In the genomic region with DNA sequence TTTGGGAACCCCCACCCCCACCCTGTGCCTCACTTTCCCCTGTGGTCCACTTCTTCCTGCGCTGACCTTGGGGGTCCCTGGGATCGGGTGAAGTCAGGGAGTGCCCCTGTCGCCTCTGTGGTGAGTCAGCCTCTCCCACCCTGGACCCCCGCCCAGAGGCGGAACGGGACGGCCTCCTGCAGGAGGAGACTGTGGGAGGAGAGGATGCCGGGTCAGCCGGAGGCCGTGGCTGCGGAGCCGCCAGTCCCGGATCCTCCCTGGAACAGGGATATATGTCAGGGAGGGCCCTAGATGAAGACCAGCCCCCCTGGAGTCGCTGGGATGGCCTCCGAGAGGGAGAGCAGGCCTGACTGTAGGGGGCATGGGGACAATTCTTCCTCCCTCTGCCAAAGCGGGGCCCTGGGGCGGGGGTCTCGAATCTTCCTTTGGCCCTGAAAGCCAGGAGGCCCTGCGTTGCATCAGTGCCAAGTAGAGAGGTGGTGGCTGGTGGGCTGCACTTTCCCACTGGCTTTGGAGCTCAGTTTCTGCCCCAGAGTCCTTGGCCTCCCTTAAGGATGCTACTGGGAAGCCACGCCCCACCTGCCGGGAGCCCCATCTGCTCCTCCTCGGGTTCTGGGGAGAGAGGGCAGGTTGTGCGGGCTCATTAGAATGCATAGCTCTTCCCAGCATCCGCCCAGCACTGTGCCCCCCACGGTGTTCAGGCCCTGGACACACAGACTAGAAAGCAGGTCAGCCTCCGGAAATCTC, we compare ENCODE assay signal across 9 cellular contexts. TPM values are rescaled to one million over a fixed set of nuclear protein-coding genes. Genes with fewer than 3 reads are reported as not detected.
DNase-seq lines count a peak whose midpoint lies in the region; ATAC-seq and TF ChIP-seq lines count a peak whose summit lies in the region.
"Had no signal": no experiment of that assay in that cellular context is flagged by ENCODE, and none has a peak within 500 bp of the region (broad histone marks: within the 10 kb centered on the region; RNA-seq: fewer than 3 reads in every experiment).

No MANE protein-coding gene starts in this region.

- H3K4me3 ChIP-seq in right atrium auricular region: peak overlapping the region; percentile 70 to 76

- TF ChIP-seq POLR2A in erythroblast (IDR thresholded peaks at IDR 0.05; ENCODE audit: low read length): no peak

- DNase-seq in HFFc6: no peak
- no peak for DNase-seq in activated B cell treated with CpG ODN at 0.5 μM for 24 hours
- no peak for DNase-seq in right atrium auricular region (ENCODE audit: low spot score)
- peak; percentile 81 for DNase-seq in sciatic nerve (ENCODE audit: low spot score)
- DNase-seq in activated CD4-positive, alpha-beta T cell treated with anti-CD3 and anti-CD28 coated beads, Interleukin-2, amount 50 U/mL, for 4 hours: no peak
- no peak for DNase-seq in NCI-H187 (lab: John Stamatoyannopoulos, UW)
- DNase-seq in erythroblast (lab: John Stamatoyannopoulos, UW): no peak

- no peaks in the 10 kb centered on the region for H3K36me3 ChIP-seq in right atrium auricular region

- ATAC-seq in activated B cell treated with CpG ODN at 0.5 μM for 24 hours (ENCODE audit: low read depth) (no peak), sciatic nerve (peak; percentile 88), GM21447 (IDR thresholded peaks at IDR 0.05; ENCODE audit: unreplicated experiment) (no peak)

- intact Hi-C loops in activated B cell treated with CpG ODN at 0.5 μM for 24 hours (cut with micrococcal nuclease): no loop called here
- intact Hi-C loops in sciatic nerve (cut with DNase I): no loop called here

- peak overlapping the region; percentile 91 for H3K4me3 Mint-ChIP-seq in HFFc6
- peak overlapping the region; percentile 62 for H3K4me3 Mint-ChIP-seq in activated B cell treated with CpG ODN at 0.5 μM for 24 hours
- H3K4me3 Mint-ChIP-seq: T-helper 1 cell treated with Interleukin-12 subunit alpha and Interleukin-12 subunit beta and Interleukin-4 antibody, amounts not matched to agents 30 μg/mL and 1 μg/mL, for 36 hours had no signal

- H3K27me3 Mint-ChIP-seq in HFFc6 (ENCODE audit: insufficient read depth) (peaks cover 6% of the 10 kb centered on the region), activated B cell treated with CpG ODN at 0.5 μM for 24 hours (peaks cover 16% of the 10 kb centered on the region)

- peaks cover 0 to 41% of the 10 kb centered on the region in 2 donors for H3K4me1 ChIP-seq in right atrium auricular region

- CTCF ChIA-PET in activated B cell treated with CpG ODN at 0.5 μM for 24 hours (lab: Charles Lee): no interaction called here

- peaks cover 30% of the 10 kb centered on the region for H3K4me1 Mint-ChIP-seq in HFFc6 (ENCODE audit: low read depth)
- peaks cover 22% of the 10 kb centered on the region for H3K4me1 Mint-ChIP-seq in activated B cell treated with CpG ODN at 0.5 μM for 24 hours

- no peaks in the 10 kb centered on the region for H3K36me3 Mint-ChIP-seq in HFFc6 (ENCODE audit: low read depth)
- no peaks in the 10 kb centered on the region for H3K36me3 Mint-ChIP-seq in activated B cell treated with CpG ODN at 0.5 μM for 24 hours (ENCODE audit: low read depth)

- H3K27ac ChIP-seq in right atrium auricular region: peak overlapping the region; percentile 92 to 93

- no peaks in the 10 kb centered on the region for H3K27me3 ChIP-seq in right atrium auricular region

- POLR2A ChIA-PET in activated B cell treated with CpG ODN at 0.5 μM for 24 hours (lab: Charles Lee): no interaction called here

- H3K9me3 Mint-ChIP-seq in HFFc6 (no peaks in the 10 kb centered on the region), activated B cell treated with CpG ODN at 0.5 μM for 24 hours (peaks cover 2% of the 10 kb centered on the region)
- H3K9me3 Mint-ChIP-seq: T-helper 1 cell treated with Interleukin-12 subunit alpha and Interleukin-12 subunit beta and Interleukin-4 antibody, amounts not matched to agents 30 μg/mL and 1 μg/mL, for 36 hours had no signal

- no peaks in the 10 kb centered on the region for H3K9me3 ChIP-seq in right atrium auricular region

- no peak for TF ChIP-seq CTCF in HFFc6 (IDR thresholded peaks at IDR 0.05)
- no peak for TF ChIP-seq CTCF in activated B cell treated with CpG ODN at 0.5 μM for 24 hours (IDR thresholded peaks at IDR 0.05)
- no peak for TF ChIP-seq CTCF in right atrium auricular region (IDR thresholded peaks at IDR 0.05)

- H3K27ac Mint-ChIP-seq in HFFc6 (peak overlapping the region; percentile 86), activated B cell treated with CpG ODN at 0.5 μM for 24 hours (no peak overlapping the region)
- H3K27ac Mint-ChIP-seq: T-helper 1 cell treated with Interleukin-12 subunit alpha and Interleukin-12 subunit beta and Interleukin-4 antibody, amounts not matched to agents 30 μg/mL and 1 μg/mL, for 36 hours had no signal

RNA-seq across cellular contexts. Expression of a gene that starts 0.9 kb away (rescaled TPM):
- total RNA-seq in HFFc6 (2021; fragmentation: NEBNext Ultra II Directional; extraction: Animal tissue kit (Norgen Biotek cat#: 25700)): 10 to 100 TPM; 11.1 to 29.0 (median 26.7) TPM
- total RNA-seq in activated B cell treated with CpG ODN at 0.5 μM for 24 hours (0.59 and 0.62 TPM in 2 replicates), right atrium auricular region (10 to 100 TPM; 49.3 to 52.2 TPM), sciatic nerve (34.3 TPM)
